8 cellular contexts compared by ENCODE assay signal in genomic region chr1:66925944-66926343, GRCh38. TPM values are rescaled to one million over a fixed set of nuclear protein-coding genes. Genes with fewer than 3 reads are reported as not detected.
DNase-seq lines count a peak whose midpoint lies in the region; ATAC-seq and TF ChIP-seq lines count a peak whose summit lies in the region.

No MANE protein-coding gene starts in this region.

- no CpG with 5 or more reads among the region's 9 CpGs for WGBS in neuronal stem cell (ENCODE audit: extremely low coverage in 2 of 2, insufficient read length in 2 of 2, insufficient replicate concordance in 1 of 2), 2 donors

- H3K4me3 ChIP-seq in neuronal stem cell (ENCODE audit: low read length in 2 of 2): peak overlapping the region; percentile 92 to 95

- H3K4me3 Mint-ChIP-seq in activated CD8-positive, alpha-beta memory T cell treated with anti-CD3 and anti-CD28 coated beads, Interleukin-2, amount 10 ng/mL, durations not matched to agents 7 days and 5 days: peak overlapping the region; percentile 97
- H3K4me3 Mint-ChIP-seq in endothelial cell (ENCODE audit: unreplicated experiment): peak overlapping the region; percentile 95

- H3K14ac ChIP-seq in neuronal stem cell (ENCODE audit: low read length): no peak overlapping the region

- H3K4me2 ChIP-seq in neuronal stem cell (ENCODE audit: insufficient read depth, low read length, poor library complexity, severe bottlenecking): peak overlapping the region; percentile 75

- no peak overlapping the region for H4K91ac ChIP-seq in neuronal stem cell (ENCODE audit: low read depth, low read length, poor library complexity)

- no peak overlapping the region for H2BK120ac ChIP-seq in neuronal stem cell (ENCODE audit: low read depth, low read length)

- peak overlapping the region; percentile 95 for H3K27ac Mint-ChIP-seq in activated CD8-positive, alpha-beta memory T cell treated with anti-CD3 and anti-CD28 coated beads, Interleukin-2, amount 10 ng/mL, durations not matched to agents 7 days and 5 days
- H3K27ac Mint-ChIP-seq in endothelial cell (ENCODE audit: unreplicated experiment): peak overlapping the region; percentile 94

- H4K8ac ChIP-seq in neuronal stem cell (ENCODE audit: low read depth, low read length): no peak overlapping the region

- H3K27me3 ChIP-seq in neuronal stem cell (ENCODE audit: control insufficient read depth in 3 of 3, insufficient read depth in 3 of 3, low read depth in 1 of 3, low read length in 3 of 3): no peaks in the 10 kb centered on the region

- no peak overlapping the region for H2BK5ac ChIP-seq in neuronal stem cell (ENCODE audit: low read length)

- peaks cover 0 to 14% of the 10 kb centered on the region in 2 donors for H3K36me3 ChIP-seq in neuronal stem cell (replicated peaks in 1 of 2; ENCODE audit: control insufficient read depth in 2 of 2, insufficient read depth in 2 of 2, low read length in 2 of 2)

- H2BK12ac ChIP-seq in neuronal stem cell (ENCODE audit: low read length): no peak overlapping the region

- in situ Hi-C loops in GM13977 (cut with MboI; ENCODE audit: low pct_unique_long_range_greater_than_20kb, low sequenced_read_pairs, unreplicated experiment): no loop called here

- peaks cover 4% of the 10 kb centered on the region for H3K36me3 Mint-ChIP-seq in activated CD8-positive, alpha-beta memory T cell treated with anti-CD3 and anti-CD28 coated beads, Interleukin-2, amount 10 ng/mL, durations not matched to agents 7 days and 5 days
- no peaks in the 10 kb centered on the region for H3K36me3 Mint-ChIP-seq in endothelial cell (ENCODE audit: low read depth, unreplicated experiment)

- H3K27ac ChIP-seq in neuronal stem cell (replicated peaks; ENCODE audit: low read length): peak overlapping the region; percentile 97

- H2AFZ ChIP-seq in neuronal stem cell (ENCODE audit: low read length): peak overlapping the region; percentile 83

- CTCF ChIA-PET in activated CD8-positive, alpha-beta memory T cell treated with anti-CD3 and anti-CD28 coated beads, Interleukin-2, amount 10 ng/mL, durations not matched to agents 7 days and 5 days (lab: Charles Lee): interaction anchor here (1.5 to 1.8 kb wide), 2 partner anchors 12 to 53 kb away, joined by 3 to 8 read pairs; no protein-coding TSS in a partner anchor

- H3K18ac ChIP-seq in neuronal stem cell (ENCODE audit: low read length): no peak overlapping the region

- TF ChIP-seq CTCF in endothelial cell (IDR thresholded peaks at IDR 0.05; ENCODE audit: unreplicated experiment): no peak
- TF ChIP-seq CTCF in GM13977 (IDR thresholded peaks at IDR 0.05; ENCODE audit: extremely low read depth, insufficient read depth, missing control alignments): no peak

- no peaks in the 10 kb centered on the region for H3K27me3 Mint-ChIP-seq in activated CD8-positive, alpha-beta memory T cell treated with anti-CD3 and anti-CD28 coated beads, Interleukin-2, amount 10 ng/mL, durations not matched to agents 7 days and 5 days
- peaks cover 16% of the 10 kb centered on the region for H3K27me3 Mint-ChIP-seq in endothelial cell (ENCODE audit: unreplicated experiment)

- DNase-seq in activated CD8-positive, alpha-beta memory T cell treated with anti-CD3 and anti-CD28 coated beads, Interleukin-2, amount 10 ng/mL, durations not matched to agents 7 days and 5 days: no peak
- no peak for DNase-seq in activated CD8-positive, alpha-beta memory T cell treated with anti-CD3 and anti-CD28 coated beads, Interleukin-2, amount 50 U/mL, for 48 hours
- DNase-seq in RPMI7951 (ENCODE audit: low read depth) (peak; percentile 54), endothelial cell (ENCODE audit: low spot score) (peak; percentile 14), neuronal stem cell (ENCODE audit: low spot score) (no peak), GM13977 (ENCODE audit: low spot score) (no peak)
- DNase-seq in stimulated activated CD4-positive, alpha-beta T cell treated with anti-CD3 and anti-CD28 coated beads, Interleukin-4, amount 100 ng/mL, for 4 hours: no peak

- H3K9ac ChIP-seq in neuronal stem cell (ENCODE audit: low read depth, low read length, poor library complexity): no peak overlapping the region

- no peaks in the 10 kb centered on the region for H3K9me3 ChIP-seq in neuronal stem cell (replicated peaks in 1 of 2; ENCODE audit: control insufficient read depth in 2 of 2, insufficient read depth in 1 of 2, low read depth in 1 of 2, low read length in 2 of 2)

- no peak overlapping the region for H3K23ac ChIP-seq in neuronal stem cell (ENCODE audit: low read depth, low read length, poor library complexity)

- H3K4ac ChIP-seq in neuronal stem cell (ENCODE audit: low read length): no peak overlapping the region

- ATAC-seq in activated CD8-positive, alpha-beta memory T cell treated with anti-CD3 and anti-CD28 coated beads, Interleukin-2, amount 10 ng/mL, durations not matched to agents 7 days and 5 days: no peak
- ATAC-seq in HG02678 (IDR thresholded peaks at IDR 0.05; ENCODE audit: unreplicated experiment): no peak

- peaks cover 44% of the 10 kb centered on the region for H3K4me1 Mint-ChIP-seq in activated CD8-positive, alpha-beta memory T cell treated with anti-CD3 and anti-CD28 coated beads, Interleukin-2, amount 10 ng/mL, durations not matched to agents 7 days and 5 days
- peaks cover 20% of the 10 kb centered on the region for H3K4me1 Mint-ChIP-seq in endothelial cell (ENCODE audit: unreplicated experiment)

- H3K79me1 ChIP-seq in neuronal stem cell (ENCODE audit: low read depth, low read length): no peaks in the 10 kb centered on the region

- H2BK15ac ChIP-seq in neuronal stem cell (ENCODE audit: low read length): no peak overlapping the region

- peaks cover 3 to 18% of the 10 kb centered on the region in 2 donors for H3K4me1 ChIP-seq in neuronal stem cell (ENCODE audit: control insufficient read depth in 2 of 2, insufficient read depth in 1 of 2, low read depth in 1 of 2, low read length in 2 of 2)

- no peak overlapping the region for H2AK5ac ChIP-seq in neuronal stem cell (ENCODE audit: low read depth, low read length)

- no peaks in the 10 kb centered on the region for H3K9me3 Mint-ChIP-seq in activated CD8-positive, alpha-beta memory T cell treated with anti-CD3 and anti-CD28 coated beads, Interleukin-2, amount 10 ng/mL, durations not matched to agents 7 days and 5 days (ENCODE audit: low read depth)
- no peaks in the 10 kb centered on the region for H3K9me3 Mint-ChIP-seq in endothelial cell (ENCODE audit: unreplicated experiment)

RNA-seq across cellular contexts. Expression of gene MIER1, which starts 1.2 kb away (rescaled TPM):
- 10 to 100 TPM; 51.3 to 51.5 TPM for total RNA-seq in activated CD8-positive, alpha-beta memory T cell treated with anti-CD3 and anti-CD28 coated beads, Interleukin-2, amount 10 ng/mL, durations not matched to agents 7 days and 5 days
- 31.7 and 41.2 TPM in 2 replicates for total RNA-seq in RPMI7951 (2014; rRNA removed; shearing (Covaris generic))
- 33.2 TPM for total RNA-seq in endothelial cell (ENCODE audit: unreplicated experiment)
- 18.3 TPM for polyA plus RNA-seq in neuronal stem cell (2013, experiment 1 of 2)
- polyA plus RNA-seq in neuronal stem cell (2013, experiment 2 of 2): 19.2 TPM

RNA-seq across cellular contexts. Expression of gene DNAI4, which starts 1.3 kb away (rescaled TPM):
- total RNA-seq in activated CD8-positive, alpha-beta memory T cell treated with anti-CD3 and anti-CD28 coated beads, Interleukin-2, amount 10 ng/mL, durations not matched to agents 7 days and 5 days: 1 to 10 TPM in 1 of 2 experiments, under 1 TPM in 1; 0.80 to 3.7 TPM
- 4.7 and 6.6 TPM in 2 replicates for total RNA-seq in RPMI7951 (2014; rRNA removed; shearing (Covaris generic))
- total RNA-seq in endothelial cell (ENCODE audit: unreplicated experiment): 5.1 TPM
- polyA plus RNA-seq in neuronal stem cell (2013, experiment 1 of 2): 6.9 TPM
- 9.4 TPM for polyA plus RNA-seq in neuronal stem cell (2013, experiment 2 of 2)

Comparison
In these comparisons a context has a peak if more than half of its experiments do, and no peak if none do; other contexts are left out.
1. DNase-seq: peak in RPMI7951 (single experiment) and endothelial cell (single experiment); none in activated CD8-positive, alpha-beta memory T cell treated with anti-CD3 and anti-CD28 coated beads, Interleukin-2, amount 10 ng/mL, durations not matched to agents 7 days and 5 days (single experiment), activated CD8-positive, alpha-beta memory T cell treated with anti-CD3 and anti-CD28 coated beads, Interleukin-2, amount 50 U/mL, for 48 hours (single experiment), neuronal stem cell (single experiment), stimulated activated CD4-positive, alpha-beta T cell treated with anti-CD3 and anti-CD28 coated beads, Interleukin-4, amount 100 ng/mL, for 4 hours (0 of 2) and GM13977 (single experiment).